Comparison of ENCODE assay signal across 9 cellular contexts in genomic region chr6:149965191-149966020, GRCh38. TPM values are rescaled to one million over a fixed set of nuclear protein-coding genes. Genes with fewer than 3 reads are reported as not detected.
DNase-seq lines count a peak whose midpoint lies in the region; ATAC-seq and TF ChIP-seq lines count a peak whose summit lies in the region.
"Had no signal": no experiment of that assay in that cellular context is flagged by ENCODE, and none has a peak within 500 bp of the region (broad histone marks: within the 10 kb centered on the region; RNA-seq: fewer than 3 reads in every experiment).

No MANE protein-coding gene starts in this region.

- no peak overlapping the region for H3K9ac ChIP-seq in BLaER1

- peak overlapping the region; percentile 90 for H3K4me3 Mint-ChIP-seq in nephron progenitor cell

- no peak for ATAC-seq in HG03565 (IDR thresholded peaks at IDR 0.05; ENCODE audit: unreplicated experiment)
- no peak for ATAC-seq in activated CD4-positive, CD25-positive, alpha-beta regulatory T cell treated with anti-CD3 and anti-CD28 coated beads, Interleukin-2, amount 50 U/mL, for 24 hours
- ATAC-seq: left colon had no signal

- no peaks in the 10 kb centered on the region for H3K9me3 Mint-ChIP-seq in nephron progenitor cell

- no peak overlapping the region for H3K27ac Mint-ChIP-seq in nephron progenitor cell

- no peaks in the 10 kb centered on the region for H3K36me3 ChIP-seq in BLaER1
- no peaks in the 10 kb centered on the region for H3K36me3 ChIP-seq in Peyer's patch

- H3K27me3 Mint-ChIP-seq in nephron progenitor cell (ENCODE audit: low read depth, poor library complexity) = peaks cover 100% of the 10 kb centered on the region

- peak overlapping the region; percentile 93 for H3K4me2 ChIP-seq in BLaER1

- no peaks in the 10 kb centered on the region for H3K36me3 Mint-ChIP-seq in nephron progenitor cell (ENCODE audit: low read depth)

- H3K4me1 ChIP-seq in BLaER1 = peaks cover 25% of the 10 kb centered on the region
- H3K4me1 ChIP-seq in Peyer's patch = peaks cover 0 to 26% (median 12%) of the 10 kb centered on the region in 4 donors

- no peaks in the 10 kb centered on the region for H3K9me3 ChIP-seq in BLaER1
- peaks cover 0 to 3% (median 0%) of the 10 kb centered on the region in 4 donors for H3K9me3 ChIP-seq in Peyer's patch

- peaks cover 24% of the 10 kb centered on the region for H4K20me1 ChIP-seq in BLaER1

- DNase-seq in Peyer's patch (no peak), dermis blood vessel endothelial cell (peak; percentile 28), nephron progenitor cell (peak; percentile 42), GDM1 (lab: John Stamatoyannopoulos, UW) (no peak), NK-92 (lab: John Stamatoyannopoulos, UW; ENCODE audit: unreplicated experiment) (no peak)

- H3K27me3 ChIP-seq in BLaER1 (peaks cover 90% of the 10 kb centered on the region), Peyer's patch (peaks cover 0 to 43% of the 10 kb centered on the region in 2 donors)

- TF ChIP-seq CTCF in Peyer's patch (IDR thresholded peaks at IDR 0.05) = no peak
- TF ChIP-seq CTCF in nephron progenitor cell (IDR thresholded peaks at IDR 0.05) = no peak

- no peak overlapping the region for H3K27ac ChIP-seq in BLaER1
- no peak overlapping the region for H3K27ac ChIP-seq in Peyer's patch

- H3K4me1 Mint-ChIP-seq in nephron progenitor cell = peaks cover 29% of the 10 kb centered on the region

- no peak for TF ChIP-seq POLR2A in Peyer's patch (IDR thresholded peaks at IDR 0.05)

- H3K4me3 ChIP-seq in BLaER1 (peak overlapping the region; percentile 69), Peyer's patch (peak overlapping the region; percentile 33 to 60 (median 53))

RNA-seq across cellular contexts. Expression of gene ULBP1, which starts 1.7 kb away (rescaled TPM):
- total RNA-seq in Peyer's patch (not detected), dermis blood vessel endothelial cell (0.17 and 0.23 TPM in 2 replicates)

RNA-seq across cellular contexts. Expression of gene ULBP2, which starts 23.6 kb away (rescaled TPM):
- total RNA-seq in Peyer's patch (not detected), dermis blood vessel endothelial cell (2.0 and 3.7 TPM in 2 replicates)

RNA-seq across cellular contexts. Expression of gene RAET1G, which starts 42.5 kb away (rescaled TPM):
- total RNA-seq in Peyer's patch (not detected), dermis blood vessel endothelial cell (not detected in 2 replicates)
- total RNA-seq: left colon had no signal

RNA-seq across cellular contexts. Expression of gene RAET1L, which starts 59.9 kb away (rescaled TPM):
- not detected for total RNA-seq in Peyer's patch
- not detected in 2 replicates for total RNA-seq in dermis blood vessel endothelial cell
- total RNA-seq: left colon had no signal

Comparison
In these comparisons a context has a peak if more than half of its experiments do, and no peak if none do; other contexts are left out.
1. DNase-seq: peak in dermis blood vessel endothelial cell (single experiment) and nephron progenitor cell (single experiment); none in Peyer's patch (0 of 3), GDM1 (single experiment) and NK-92 (single experiment).